Comparison of ENCODE assay signal across 10 cellular contexts in the genomic region with DNA sequence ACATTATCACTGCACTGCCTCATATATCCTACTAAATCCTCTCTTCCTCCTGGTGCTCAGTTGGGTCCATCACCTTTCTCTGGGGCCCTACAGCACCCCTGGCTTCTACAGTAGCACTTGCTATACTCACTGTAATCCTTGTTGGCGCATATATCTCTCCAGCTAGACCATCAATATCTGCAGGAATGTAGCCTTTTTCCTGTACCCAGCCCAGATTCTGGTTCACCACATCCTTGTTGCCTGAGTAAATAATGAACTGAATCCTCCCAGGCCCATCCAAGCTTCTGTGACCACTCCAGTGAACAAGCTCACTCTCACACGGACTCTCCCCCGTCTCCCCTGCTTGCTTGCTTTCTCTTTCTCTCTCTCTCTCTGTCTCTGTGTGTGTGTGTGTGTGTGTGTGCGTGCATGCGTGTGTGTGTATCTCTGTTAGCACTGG.
DNase-seq lines count a peak whose midpoint lies in the region; ATAC-seq and TF ChIP-seq lines count a peak whose summit lies in the region.
"Had no signal": no experiment of that assay in that cellular context is flagged by ENCODE, and none has a peak within 500 bp of the region (broad histone marks: within the 10 kb centered on the region; RNA-seq: fewer than 3 reads in every experiment).

No MANE protein-coding gene starts in this region.

- peaks cover 19% of the 10 kb centered on the region for H3K9me3 Mint-ChIP-seq in activated T-helper 1 cell treated with anti-CD3 and anti-CD28 coated beads, Interleukin-12 subunit alpha, Interleukin-12 subunit beta, Interleukin-2, Interleukin-4 antibody, amounts not matched to agents 30 ng/mL and 10 ng/mL and 1 ng/mL, durations not matched to agents 14 hours and 24 hours and 36 hours

- H3K27ac Mint-ChIP-seq in activated T-helper 1 cell treated with anti-CD3 and anti-CD28 coated beads, Interleukin-12 subunit alpha, Interleukin-12 subunit beta, Interleukin-2, Interleukin-4 antibody, amounts not matched to agents 30 ng/mL and 10 ng/mL and 1 ng/mL, durations not matched to agents 14 hours and 24 hours and 36 hours: peak overlapping the region; percentile 66

- DNase-seq in AG08396 (ENCODE audit: low spot score) (peak; percentile 29), GM19240 (ENCODE audit: insufficient read length, low spot score) (peak; percentile 15), kidney tubule cell (ENCODE audit: low spot score) (peak; percentile 97), erythroblast (lab: John Stamatoyannopoulos, UW) (no peak), stomach (no peak)
- peak; percentile 51 for DNase-seq in activated T-helper 1 cell treated with anti-CD3 and anti-CD28 coated beads, Interleukin-12 subunit alpha, Interleukin-12 subunit beta, Interleukin-2, Interleukin-4 antibody, amounts not matched to agents 30 ng/mL and 10 ng/mL and 1 ng/mL, durations not matched to agents 14 hours and 24 hours and 36 hours (ENCODE audit: low spot score)
- DNase-seq: kidney had no signal

- H3K4me3 ChIP-seq in stomach: peak overlapping the region in 1 of 4 donors; percentile 9

- TF ChIP-seq POLR2A in erythroblast (IDR thresholded peaks at IDR 0.05; ENCODE audit: low read length): no peak
- no peak for TF ChIP-seq POLR2A in stomach (IDR thresholded peaks at IDR 0.05)

- H3K27me3 ChIP-seq in stomach: no peaks in the 10 kb centered on the region

- no peaks in the 10 kb centered on the region for H3K4me1 ChIP-seq in stomach

- H3K36me3 ChIP-seq in stomach: no peaks in the 10 kb centered on the region

- H3K9me3 ChIP-seq in stomach: peaks cover 0 to 8% (median 0%) of the 10 kb centered on the region in 4 donors

- peaks cover 22% of the 10 kb centered on the region for H3K4me1 Mint-ChIP-seq in activated T-helper 1 cell treated with anti-CD3 and anti-CD28 coated beads, Interleukin-12 subunit alpha, Interleukin-12 subunit beta, Interleukin-2, Interleukin-4 antibody, amounts not matched to agents 30 ng/mL and 10 ng/mL and 1 ng/mL, durations not matched to agents 14 hours and 24 hours and 36 hours (ENCODE audit: low read depth)

- H3K27ac ChIP-seq in stomach: no peak overlapping the region

- TF ChIP-seq EP300 in stomach (IDR thresholded peaks at IDR 0.05): no peak

- intact Hi-C loops in activated T-helper 1 cell treated with anti-CD3 and anti-CD28 coated beads, Interleukin-12 subunit alpha, Interleukin-12 subunit beta, Interleukin-2, Interleukin-4 antibody, amounts not matched to agents 30 ng/mL and 10 ng/mL and 1 ng/mL, durations not matched to agents 14 hours and 24 hours and 36 hours (cut with micrococcal nuclease): no loop called here
- intact Hi-C loops in stomach (cut with DNase I; ENCODE audit: low total_unique reads): no loop called here

- peaks cover 3% of the 10 kb centered on the region for H3K27me3 Mint-ChIP-seq in activated T-helper 1 cell treated with anti-CD3 and anti-CD28 coated beads, Interleukin-12 subunit alpha, Interleukin-12 subunit beta, Interleukin-2, Interleukin-4 antibody, amounts not matched to agents 30 ng/mL and 10 ng/mL and 1 ng/mL, durations not matched to agents 14 hours and 24 hours and 36 hours (ENCODE audit: insufficient read depth)

- TF ChIP-seq CTCF in stomach (IDR thresholded peaks at IDR 0.05): no peak

- peak overlapping the region; percentile 69 for H3K4me3 Mint-ChIP-seq in activated T-helper 1 cell treated with anti-CD3 and anti-CD28 coated beads, Interleukin-12 subunit alpha, Interleukin-12 subunit beta, Interleukin-2, Interleukin-4 antibody, amounts not matched to agents 30 ng/mL and 10 ng/mL and 1 ng/mL, durations not matched to agents 14 hours and 24 hours and 36 hours

- no peak for ATAC-seq in HG02759 (IDR thresholded peaks at IDR 0.05; ENCODE audit: unreplicated experiment)
- ATAC-seq in HG03565 (IDR thresholded peaks at IDR 0.05; ENCODE audit: unreplicated experiment): no peak
- ATAC-seq: Right ventricle myocardium inferior had no signal

- peaks cover 2% of the 10 kb centered on the region for H3K36me3 Mint-ChIP-seq in activated T-helper 1 cell treated with anti-CD3 and anti-CD28 coated beads, Interleukin-12 subunit alpha, Interleukin-12 subunit beta, Interleukin-2, Interleukin-4 antibody, amounts not matched to agents 30 ng/mL and 10 ng/mL and 1 ng/mL, durations not matched to agents 14 hours and 24 hours and 36 hours (ENCODE audit: low read depth)

- WGBS in stomach, 5 donors: 38 to 54% (median 51%) methylated on average over 5 of the region's 5 CpGs

Comparison
In these comparisons a context has a peak if more than half of its experiments do, and no peak if none do; other contexts are left out.
1. DNase-seq: peak in AG08396 (single experiment), GM19240 (single experiment), activated T-helper 1 cell treated with anti-CD3 and anti-CD28 coated beads, Interleukin-12 subunit alpha, Interleukin-12 subunit beta, Interleukin-2, Interleukin-4 antibody, amounts not matched to agents 30 ng/mL and 10 ng/mL and 1 ng/mL, durations not matched to agents 14 hours and 24 hours and 36 hours (single experiment) and kidney tubule cell (single experiment); none in erythroblast (0 of 2) and stomach (single experiment).